In the genomic region with DNA sequence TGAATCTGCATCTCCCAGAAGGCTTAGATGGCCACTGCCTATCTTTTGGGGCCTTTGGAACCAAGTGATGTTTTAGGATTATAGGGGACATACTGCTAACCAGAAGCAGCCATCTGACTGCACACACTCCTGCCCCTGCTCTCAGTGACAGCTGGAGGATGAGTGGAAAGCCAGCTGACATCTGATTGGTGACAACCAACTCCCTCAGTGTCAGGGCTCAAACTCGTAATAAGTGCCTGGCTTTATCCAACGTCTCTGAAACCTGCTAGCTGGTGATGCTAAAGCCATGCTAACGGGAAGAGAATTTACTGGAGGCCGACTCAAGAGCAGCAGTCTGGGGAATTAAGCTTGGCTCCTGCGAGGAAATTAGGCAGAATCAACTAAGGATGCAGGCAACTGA, we compare ENCODE assay signal across 29 cellular contexts. TPM values are rescaled to one million over a fixed set of nuclear protein-coding genes. Genes with fewer than 3 reads are reported as not detected.
"Had no signal": no experiment of that assay in that cellular context is flagged by ENCODE, and none has a peak within 500 bp of the region (broad histone marks: within the 10 kb centered on the region; RNA-seq: fewer than 3 reads in every experiment).

No MANE protein-coding gene starts in this region.

- H3K36me3 Mint-ChIP-seq: memory B cell; naive B cell; natural killer cell treated with Interleukin-12 subunit alpha and Interleukin-12 subunit beta and Interleukin-15 and Interleukin-18, amount 100 ng/mL, for 72 hours; neural progenitor cell; stimulated activated effector memory CD8-positive, alpha-beta T cell treated with anti-CD3 and anti-CD28 coated beads, Interleukin-12 subunit alpha, Interleukin-12 subunit beta, amount 100 ng/mL, for 72 hours; type B pancreatic cell had no signal

- H3K27me3 ChIP-seq: dorsolateral prefrontal cortex, esophagus muscularis mucosa, foreskin keratinocyte, gastroesophageal sphincter, heart left ventricle, hepatocyte, neural progenitor cell, sigmoid colon, stomach, thyroid gland had no signal

- H3K27me3 Mint-ChIP-seq: naive B cell, type B pancreatic cell had no signal

- H3K4me1 Mint-ChIP-seq: endodermal cell; naive B cell; stimulated activated effector memory CD8-positive, alpha-beta T cell treated with anti-CD3 and anti-CD28 coated beads, Interleukin-12 subunit alpha, Interleukin-12 subunit beta, amount 100 ng/mL, for 72 hours had no signal

- H3K27ac ChIP-seq: dorsolateral prefrontal cortex, epithelial cell of prostate, esophagus muscularis mucosa, foreskin keratinocyte, gastroesophageal sphincter, heart left ventricle, hepatocyte, neural progenitor cell, prostate gland, sigmoid colon, stomach, thyroid gland had no signal

- H3K9me3 Mint-ChIP-seq: endodermal cell; memory B cell; naive B cell; natural killer cell treated with Interleukin-12 subunit alpha and Interleukin-12 subunit beta and Interleukin-15 and Interleukin-18, amount 100 ng/mL, for 72 hours; neural progenitor cell; stimulated activated effector memory CD8-positive, alpha-beta T cell treated with anti-CD3 and anti-CD28 coated beads, Interleukin-12 subunit alpha, Interleukin-12 subunit beta, amount 100 ng/mL, for 72 hours; type B pancreatic cell had no signal

- H3K36me3 ChIP-seq: neural progenitor cell, prostate gland, thyroid gland had no signal

- H3K4me3 ChIP-seq: dorsolateral prefrontal cortex, esophagus muscularis mucosa, gastroesophageal sphincter, heart left ventricle, hepatocyte, lung, mucosa of descending colon, neural progenitor cell, prostate gland, sigmoid colon, stomach, thyroid gland had no signal

- FAIRE-seq: colon had no signal

- H3K9me3 ChIP-seq: esophagus muscularis mucosa, gastroesophageal sphincter, heart left ventricle, mucosa of descending colon, prostate gland, sigmoid colon, stomach, thyroid gland had no signal

- ATAC-seq: foreskin keratinocyte; gastroesophageal sphincter; heart left ventricle; left cardiac atrium; left ventricle myocardium superior; mucosa of descending colon; natural killer cell treated with Interleukin-12 subunit alpha and Interleukin-12 subunit beta and Interleukin-15 and Interleukin-18, amount 100 ng/mL, for 72 hours; right cardiac atrium; stimulated activated effector memory CD8-positive, alpha-beta T cell treated with anti-CD3 and anti-CD28 coated beads, Interleukin-12 subunit alpha, Interleukin-12 subunit beta, amount 100 ng/mL, for 72 hours had no signal

- H2AFZ ChIP-seq: hepatocyte, neural progenitor cell had no signal

- H3K79me2 ChIP-seq: hepatocyte had no signal

- H3K4me1 ChIP-seq: esophagus muscularis mucosa, foreskin keratinocyte, gastroesophageal sphincter, prostate gland, sigmoid colon, stomach, thyroid gland had no signal

- DNase-seq: dorsolateral prefrontal cortex; effector CD8-positive, alpha-beta T cell; endodermal cell; foreskin keratinocyte; heart left ventricle; left cardiac atrium; left ventricle myocardium superior; mucosa of descending colon; naive B cell; right cardiac atrium; sigmoid colon; stimulated activated CD4-positive, alpha-beta T cell treated with anti-CD3 and anti-CD28 coated beads, Interleukin-2, amount 100 ng/mL, for 24 hours; stimulated activated CD4-positive, alpha-beta T cell treated with anti-CD3 and anti-CD28 coated beads, Interleukin-4, amount 100 ng/mL, for 24 hours; stimulated activated naive CD4-positive, alpha-beta T cell treated with Interleukin-2 at 50 U/mL for 16 hours; stomach; thyroid gland had no signal

- H3K27ac Mint-ChIP-seq: endodermal cell; memory B cell; naive B cell; natural killer cell treated with Interleukin-12 subunit alpha and Interleukin-12 subunit beta and Interleukin-15 and Interleukin-18, amount 100 ng/mL, for 72 hours; neural progenitor cell; stimulated activated effector memory CD8-positive, alpha-beta T cell treated with anti-CD3 and anti-CD28 coated beads, Interleukin-12 subunit alpha, Interleukin-12 subunit beta, amount 100 ng/mL, for 72 hours; type B pancreatic cell had no signal

- H3K9ac ChIP-seq: neural progenitor cell had no signal

- H3K4me3 Mint-ChIP-seq: endodermal cell; memory B cell; naive B cell; natural killer cell treated with Interleukin-12 subunit alpha and Interleukin-12 subunit beta and Interleukin-15 and Interleukin-18, amount 100 ng/mL, for 72 hours; neural progenitor cell; stimulated activated effector memory CD8-positive, alpha-beta T cell treated with anti-CD3 and anti-CD28 coated beads, Interleukin-12 subunit alpha, Interleukin-12 subunit beta, amount 100 ng/mL, for 72 hours; type B pancreatic cell had no signal

- H3K4me2 ChIP-seq: hepatocyte, neural progenitor cell had no signal

RNA-seq across cellular contexts. Expression of a gene that starts 35.1 kb away (rescaled TPM):
- total RNA-seq: endodermal cell; foreskin keratinocyte; natural killer cell treated with Interleukin-12 subunit alpha and Interleukin-12 subunit beta and Interleukin-15 and Interleukin-18, amount 100 ng/mL, for 72 hours; subcutaneous adipose tissue had no signal
- polyA plus RNA-seq: foreskin keratinocyte had no signal
